In genomic region chr10:120087109-120087508, GRCh38 we compare ENCODE assay signal across 18 cellular contexts.
DNase-seq lines count a peak whose midpoint lies in the region; ATAC-seq and TF ChIP-seq lines count a peak whose summit lies in the region.
"Had no signal": no experiment of that assay in that cellular context is flagged by ENCODE, and none has a peak within 500 bp of the region (broad histone marks: within the 10 kb centered on the region; RNA-seq: fewer than 3 reads in every experiment).

No MANE protein-coding gene starts in this region.

- H2AFZ ChIP-seq in GM23338 (no peak overlapping the region), SK-N-SH (ENCODE audit: low read depth) (no peak overlapping the region)

- H3K27me3 ChIP-seq in GM23338 (ENCODE audit: insufficient read depth) (no peaks in the 10 kb centered on the region), endodermal cell (ENCODE audit: control insufficient read depth, insufficient read depth, low read length, poor library complexity, severe bottlenecking) (no peaks in the 10 kb centered on the region), sigmoid colon (no peaks in the 10 kb centered on the region), SK-N-SH (ENCODE audit: insufficient read depth) (no peaks in the 10 kb centered on the region)
- H3K27me3 ChIP-seq: BLaER1 treated with 17β-estradiol and CSF1 and Interleukin-3, amounts not matched to agents 10 nM and 100 nM had no signal

- intact Hi-C loops in sigmoid colon (cut with DNase I): no loop called here

- no peak for TF ChIP-seq CTCF in GM23338 (conservative IDR thresholded peaks at IDR 0.05; ENCODE audit: low read depth in 2 of 2)
- TF ChIP-seq CTCF in endodermal cell (conservative IDR thresholded peaks at IDR 0.05): no peak
- TF ChIP-seq CTCF in glutamatergic neuron (IDR thresholded peaks at IDR 0.05; ENCODE audit: partially characterized antibody, unreplicated experiment): no peak
- TF ChIP-seq CTCF in sigmoid colon (IDR thresholded peaks at IDR 0.05): no peak
- no peak for TF ChIP-seq CTCF in SK-N-SH (IDR thresholded peaks at IDR 0.05)

- peaks cover 3% of the 10 kb centered on the region; the same call in 1 of the 3 replicates for H3K9me3 Mint-ChIP-seq in GM23338
- peaks cover 11% of the 10 kb centered on the region for H3K9me3 Mint-ChIP-seq in endodermal cell
- peaks cover 17% of the 10 kb centered on the region for H3K9me3 Mint-ChIP-seq in glutamatergic neuron (ENCODE audit: unreplicated experiment)

- H3F3A ChIP-seq in GM23338 (replicated peaks; ENCODE audit: low read depth) (no peaks in the 10 kb centered on the region), SK-N-SH (replicated peaks; ENCODE audit: insufficient read depth) (no peaks in the 10 kb centered on the region)

- H3K27ac Mint-ChIP-seq in GM23338 (no peak overlapping the region), endodermal cell (no peak overlapping the region), glutamatergic neuron (ENCODE audit: unreplicated experiment) (peak overlapping the region; percentile 96)
- H3K27ac Mint-ChIP-seq: B cell; CD4-positive, alpha-beta T cell; CD8-positive, alpha-beta T cell had no signal

- H3K9me2 ChIP-seq in GM23338 (ENCODE audit: insufficient read depth) (peaks cover 17% of the 10 kb centered on the region; the same call in 1 of the 2 replicates), SK-N-SH (no peaks in the 10 kb centered on the region)

- no peaks in the 10 kb centered on the region for H4K20me1 ChIP-seq in GM23338 (replicated peaks; ENCODE audit: insufficient read depth)
- no peaks in the 10 kb centered on the region for H4K20me1 ChIP-seq in SK-N-SH (ENCODE audit: insufficient read depth)
- H4K20me1 ChIP-seq: BLaER1 treated with 17β-estradiol and CSF1 and Interleukin-3, amounts not matched to agents 10 nM and 100 nM had no signal

- H3K4me1 Mint-ChIP-seq in GM23338 (peaks cover 6% of the 10 kb centered on the region; the same call in 2 of the 3 replicates), endodermal cell (peaks cover 11% of the 10 kb centered on the region), glutamatergic neuron (ENCODE audit: low read depth, unreplicated experiment) (peaks cover 26% of the 10 kb centered on the region)
- H3K4me1 Mint-ChIP-seq: B cell had no signal

- H3K27me3 Mint-ChIP-seq in GM23338 (ENCODE audit: insufficient read depth, low read depth, poor library complexity) (no peaks in the 10 kb centered on the region), endodermal cell (ENCODE audit: insufficient read depth) (no peaks in the 10 kb centered on the region), glutamatergic neuron (ENCODE audit: unreplicated experiment) (peaks cover 7% of the 10 kb centered on the region)

- no peak overlapping the region for H3K4me3 Mint-ChIP-seq in GM23338
- no peak overlapping the region for H3K4me3 Mint-ChIP-seq in endodermal cell
- H3K4me3 Mint-ChIP-seq in glutamatergic neuron (ENCODE audit: unreplicated experiment): no peak overlapping the region
- H3K4me3 Mint-ChIP-seq: B cell; CD4-positive, alpha-beta T cell; CD8-positive, alpha-beta T cell had no signal

- WGBS in endodermal cell (ENCODE audit: insufficient coverage in 1 of 2, insufficient read length in 1 of 2), 2 experiments: 41 to 71% methylated on average over 1 to 3 of the region's 3 CpGs
- 77 to 87% methylated on average over 3 of the region's 3 CpGs for WGBS in sigmoid colon, 2 donors
- WGBS in SK-N-SH (ENCODE audit: low lambda C conversion rate): 55% methylated on average over 3 of the region's 3 CpGs

- no peak for TF ChIP-seq RAD21 in SK-N-SH (IDR thresholded peaks at IDR 0.05; ENCODE audit: low read length)

- CTCF ChIA-PET in SK-N-SH (lab: Yijun Ruan, JAX): interaction anchor here (0.6 to 1.1 kb wide), 2 partner anchors 8 to 135 kb away, joined by 3 read pairs; no protein-coding TSS in a partner anchor

- H3K27ac ChIP-seq in GM23338 (ENCODE audit: low read depth): no peak overlapping the region
- H3K27ac ChIP-seq in endodermal cell (ENCODE audit: low read depth, low read length): no peak overlapping the region
- no peak overlapping the region for H3K27ac ChIP-seq in sigmoid colon
- H3K27ac ChIP-seq in SK-N-SH (ENCODE audit: low read depth in 2 of 2, low read length in 1 of 2): no peak overlapping the region
- H3K27ac ChIP-seq: 22Rv1; A549; BLaER1 treated with 17β-estradiol and CSF1 and Interleukin-3, amounts not matched to agents 10 nM and 100 nM; C4-2B had no signal

- TF ChIP-seq EP300 in sigmoid colon (IDR thresholded peaks at IDR 0.05) (no peak), SK-N-SH (IDR thresholded peaks at IDR 0.05; ENCODE audit: borderline replicate concordance in 1 of 2, low read depth in 1 of 2, low read length in 1 of 2) (no peak)

- peak; percentile 14 for DNase-seq in GM23338 (ENCODE audit: low spot score)
- peak; percentile 55 for DNase-seq in endodermal cell
- DNase-seq in glutamatergic neuron: no peak
- DNase-seq in sigmoid colon: no peak
- DNase-seq in SK-N-SH: no peak
- DNase-seq: AML-193; Caco-2; Calu3; CD4-positive, alpha-beta T cell; CD8-positive, alpha-beta T cell; DMS79 treated with DMSO at 0.1 percent for 48 hours; GF-D8 had no signal

- H3K9me3 ChIP-seq in endodermal cell (ENCODE audit: control insufficient read depth, low read length) (peaks cover 31% of the 10 kb centered on the region), sigmoid colon (no peaks in the 10 kb centered on the region), SK-N-SH (no peaks in the 10 kb centered on the region)
- H3K9me3 ChIP-seq: A549, Caco-2 had no signal

- POLR2A ChIA-PET in SK-N-SH (lab: Yijun Ruan, JAX): interaction anchor here (0.5 kb wide), 1 partner anchor 35 kb away, joined by 4 read pairs; no protein-coding TSS in a partner anchor

- H3K4me3 ChIP-seq in GM23338 (no peak overlapping the region), endodermal cell (ENCODE audit: low read length) (no peak overlapping the region), sigmoid colon (no peak overlapping the region), SK-N-SH (ENCODE audit: low read depth in 2 of 2, low read length in 1 of 2) (no peak overlapping the region)
- H3K4me3 ChIP-seq: A549; BLaER1 treated with 17β-estradiol and CSF1 and Interleukin-3, amounts not matched to agents 10 nM and 100 nM had no signal

- no peak for TF ChIP-seq POLR2A in sigmoid colon (IDR thresholded peaks at IDR 0.05)

- no peak overlapping the region for H3K9ac ChIP-seq in endodermal cell (ENCODE audit: extremely low read depth, low read length, poor library complexity, severe bottlenecking)
- no peak overlapping the region for H3K9ac ChIP-seq in SK-N-SH
- H3K9ac ChIP-seq: BLaER1 treated with 17β-estradiol and CSF1 and Interleukin-3, amounts not matched to agents 10 nM and 100 nM had no signal

- ATAC-seq in GM23338: peak; percentile 29; the same call in 1 of the 3 replicates
- no peak for ATAC-seq in GM18858 (IDR thresholded peaks at IDR 0.05; ENCODE audit: unreplicated experiment)
- ATAC-seq: A549; CD8-positive, alpha-beta T cell had no signal

- H3K36me3 ChIP-seq in GM23338 (ENCODE audit: insufficient read depth): no peaks in the 10 kb centered on the region
- no peaks in the 10 kb centered on the region for H3K36me3 ChIP-seq in endodermal cell (ENCODE audit: control insufficient read depth, insufficient read depth, low read length)
- H3K36me3 ChIP-seq in sigmoid colon: no peaks in the 10 kb centered on the region
- H3K36me3 ChIP-seq in SK-N-SH (replicated peaks in 1 of 2; ENCODE audit: control insufficient read depth in 1 of 2, insufficient read depth in 2 of 2, low read length in 1 of 2): no peaks in the 10 kb centered on the region
- H3K36me3 ChIP-seq: BLaER1 treated with 17β-estradiol and CSF1 and Interleukin-3, amounts not matched to agents 10 nM and 100 nM had no signal

- no peak overlapping the region for H3K4me2 ChIP-seq in GM23338
- H3K4me2 ChIP-seq in SK-N-SH: no peak overlapping the region
- H3K4me2 ChIP-seq: A549; BLaER1 treated with 17β-estradiol and CSF1 and Interleukin-3, amounts not matched to agents 10 nM and 100 nM had no signal

- H3K4me1 ChIP-seq in GM23338 (ENCODE audit: insufficient read depth): no peaks in the 10 kb centered on the region
- no peaks in the 10 kb centered on the region for H3K4me1 ChIP-seq in endodermal cell (ENCODE audit: control insufficient read depth, insufficient read depth, low read length)
- no peaks in the 10 kb centered on the region for H3K4me1 ChIP-seq in sigmoid colon
- H3K4me1 ChIP-seq in SK-N-SH (ENCODE audit: control insufficient read depth in 1 of 2, insufficient read depth in 2 of 2, low read depth in 1 of 2, low read length in 1 of 2): no peaks in the 10 kb centered on the region; a peak in 1 of 4 replicates
- H3K4me1 ChIP-seq: A549; BLaER1 treated with 17β-estradiol and CSF1 and Interleukin-3, amounts not matched to agents 10 nM and 100 nM; Caco-2 had no signal

- no peaks in the 10 kb centered on the region for H3K36me3 Mint-ChIP-seq in GM23338 (ENCODE audit: low read depth)
- no peaks in the 10 kb centered on the region for H3K36me3 Mint-ChIP-seq in endodermal cell (ENCODE audit: low read depth)
- H3K36me3 Mint-ChIP-seq in glutamatergic neuron (ENCODE audit: unreplicated experiment): peaks cover 22% of the 10 kb centered on the region
- H3K36me3 Mint-ChIP-seq: CD8-positive, alpha-beta T cell had no signal

- H3K79me2 ChIP-seq in GM23338 (replicated peaks; ENCODE audit: insufficient read depth) (no peaks in the 10 kb centered on the region), SK-N-SH (ENCODE audit: insufficient read depth) (no peaks in the 10 kb centered on the region)

TF ChIP-seq in GM23338, 12 proteins besides CTCF, POLR2A, EP300 and RAD21 (continues in another document):
- TF ChIP-seq NANOG (IDR thresholded peaks at IDR 0.05; ENCODE audit: borderline replicate concordance) (no peak), EZH2 (IDR thresholded peaks at IDR 0.05; ENCODE audit: low read depth, unreplicated experiment) (no peak), EZH2phosphoT487 (IDR thresholded peaks at IDR 0.05; ENCODE audit: unreplicated experiment) (no peak), POLR2AphosphoS5 (IDR thresholded peaks at IDR 0.05; ENCODE audit: low read depth) (no peak), CREB1 (CRISPR knock-in tag; IDR thresholded peaks at IDR 0.05; ENCODE audit: low read depth) (no peak), ZNF331 (CRISPR knock-in tag; IDR thresholded peaks at IDR 0.05; ENCODE audit: low read depth) (no peak)

TF ChIP-seq in SK-N-SH, 30 proteins besides CTCF, POLR2A, EP300 and RAD21 (continues in another document):
- TF ChIP-seq SMC3 (IDR thresholded peaks at IDR 0.05; ENCODE audit: low read depth, low read length) (no peak), RXRA (IDR thresholded peaks at IDR 0.05; ENCODE audit: borderline replicate concordance, low read depth) (no peak), FOXM1 (IDR thresholded peaks at IDR 0.05; ENCODE audit: low read depth) (no peak), EZH2phosphoT487 (IDR thresholded peaks at IDR 0.05; ENCODE audit: borderline replicate concordance, low read depth) (no peak), CHD2 (IDR thresholded peaks at IDR 0.05; ENCODE audit: low read length, partially characterized antibody) (no peak), GATA2 (CRISPR knock-in tag; IDR thresholded peaks at IDR 0.05) (no peak)

Comparison
In these comparisons a context has a peak if more than half of its experiments do, and no peak if none do; other contexts are left out.
1. DNase-seq: peak in GM23338 (single experiment) and endodermal cell (single experiment); none in glutamatergic neuron (single experiment), sigmoid colon (single experiment) and SK-N-SH (single experiment).